ENCODE assay signal across 8 cellular contexts in genomic region chr10:114024876-114025609, GRCh38. TPM values are rescaled to one million over a fixed set of nuclear protein-coding genes. Genes with fewer than 3 reads are reported as not detected.
A peak's percentile ranks its signal among the peaks of the same experiment; 100 is the strongest.
DNase-seq lines count a peak whose midpoint lies in the region; ATAC-seq and TF ChIP-seq lines count a peak whose summit lies in the region.

No MANE protein-coding gene starts in this region.

- peaks cover 5% of the 10 kb centered on the region for H3K36me3 Mint-ChIP-seq in stimulated activated naive CD8-positive, alpha-beta T cell treated with anti-CD3 and anti-CD28 coated beads, Interleukin-15, Interleukin-2, amounts not matched to agents 100 ng/mL and 50 ng/mL, for 24 hours (ENCODE audit: low read depth)
- H3K36me3 Mint-ChIP-seq in Caco-2 (ENCODE audit: insufficient read depth, unreplicated experiment), result peaks cover 5% of the 10 kb centered on the region

- intact Hi-C loops in stomach (cut with DNase I; ENCODE audit: low total_unique reads) (no loop called here), Caco-2 (cut with micrococcal nuclease; ENCODE audit: unreplicated experiment) (no loop called here)

- peak overlapping the region; percentile 69 for H3K27ac Mint-ChIP-seq in stimulated activated naive CD8-positive, alpha-beta T cell treated with anti-CD3 and anti-CD28 coated beads, Interleukin-15, Interleukin-2, amounts not matched to agents 100 ng/mL and 50 ng/mL, for 24 hours
- H3K27ac Mint-ChIP-seq in Caco-2 (ENCODE audit: unreplicated experiment), result no peak overlapping the region

- no peak for TF ChIP-seq POLR2A in stomach (IDR thresholded peaks at IDR 0.05)

- CTCF ChIA-PET in Caco-2 (lab: Charles Lee), result no interaction called here

- H3K27ac ChIP-seq in stomach, result no peak overlapping the region

- 67 to 86% (median 75%) methylated on average over 11 to 12 of the region's 12 CpGs for whole genome bisulfite sequencing in stomach, 5 donors

- TF ChIP-seq CTCF in stomach (IDR thresholded peaks at IDR 0.05) (no peak), Caco-2 (IDR thresholded peaks at IDR 0.05; ENCODE audit: insufficient read depth in 1 of 2, low read depth in 1 of 2, low read length in 1 of 2, severe bottlenecking in 1 of 2, unreplicated experiment in 1 of 2) (no peak)

- H3K4me3 Mint-ChIP-seq in stimulated activated naive CD8-positive, alpha-beta T cell treated with anti-CD3 and anti-CD28 coated beads, Interleukin-15, Interleukin-2, amounts not matched to agents 100 ng/mL and 50 ng/mL, for 24 hours, result peak overlapping the region; percentile 42
- H3K4me3 Mint-ChIP-seq in Caco-2 (ENCODE audit: unreplicated experiment), result no peak overlapping the region

- peak; percentile 5 for DNase-seq in NCI-H82 (lab: John Stamatoyannopoulos, UW)
- no peak for DNase-seq in NCI-H82 treated with DMSO at 0.1 percent for 48 hours (lab: John Stamatoyannopoulos, UW; ENCODE audit: unreplicated experiment)
- DNase-seq in Jurkat, Clone E6-1 (ENCODE audit: low read depth, low spot score), result peak; percentile 73
- peak; percentile 76 for DNase-seq in amniotic epithelial cell (ENCODE audit: low read depth)
- no peak for DNase-seq in stomach
- no peak for DNase-seq in Caco-2

- peaks cover 27% of the 10 kb centered on the region for H3K27me3 Mint-ChIP-seq in stimulated activated naive CD8-positive, alpha-beta T cell treated with anti-CD3 and anti-CD28 coated beads, Interleukin-15, Interleukin-2, amounts not matched to agents 100 ng/mL and 50 ng/mL, for 24 hours
- no peaks in the 10 kb centered on the region for H3K27me3 Mint-ChIP-seq in Caco-2 (ENCODE audit: insufficient read depth, unreplicated experiment)

- H3K4me1 ChIP-seq in stomach (peaks cover 0 to 25% (median 9%) of the 10 kb centered on the region in 4 donors), Caco-2 (peaks cover 16% of the 10 kb centered on the region; the same call in 1 of the 2 replicates)

- H3K4me1 Mint-ChIP-seq in stimulated activated naive CD8-positive, alpha-beta T cell treated with anti-CD3 and anti-CD28 coated beads, Interleukin-15, Interleukin-2, amounts not matched to agents 100 ng/mL and 50 ng/mL, for 24 hours (ENCODE audit: low read depth), result peaks cover 23% of the 10 kb centered on the region
- peaks cover 39% of the 10 kb centered on the region for H3K4me1 Mint-ChIP-seq in Caco-2 (ENCODE audit: low read depth, unreplicated experiment)

- no peaks in the 10 kb centered on the region for H3K27me3 ChIP-seq in stomach
- no peaks in the 10 kb centered on the region; the same call in 1 of the 2 replicates for H3K27me3 ChIP-seq in Caco-2 (replicated peaks; ENCODE audit: control insufficient read depth, insufficient read depth, low read length)

- no peaks in the 10 kb centered on the region for H3K36me3 ChIP-seq in stomach
- H3K36me3 ChIP-seq in Caco-2 (ENCODE audit: control insufficient read depth, insufficient read depth, low read length), result no peaks in the 10 kb centered on the region

- no peaks in the 10 kb centered on the region for H3K9me3 ChIP-seq in stomach
- no peaks in the 10 kb centered on the region for H3K9me3 ChIP-seq in Caco-2

- H3K9me3 Mint-ChIP-seq in stimulated activated naive CD8-positive, alpha-beta T cell treated with anti-CD3 and anti-CD28 coated beads, Interleukin-15, Interleukin-2, amounts not matched to agents 100 ng/mL and 50 ng/mL, for 24 hours, result no peaks in the 10 kb centered on the region
- H3K9me3 Mint-ChIP-seq in Caco-2 (ENCODE audit: unreplicated experiment), result peaks cover 10% of the 10 kb centered on the region

- ATAC-seq in GM21717 (IDR thresholded peaks at IDR 0.05; ENCODE audit: unreplicated experiment), result peak; percentile 64

- TF ChIP-seq EP300 in stomach (IDR thresholded peaks at IDR 0.05), result no peak

- POLR2A ChIA-PET in Caco-2 (lab: Charles Lee), result no interaction called here

- no peak overlapping the region; the same call in 1 of the 2 replicates for H3K4me3 ChIP-seq in Jurkat, Clone E6-1 (ENCODE audit: low read length)
- H3K4me3 ChIP-seq in stomach (no peak overlapping the region), Caco-2 (ENCODE audit: low read depth, low read length) (no peak overlapping the region)

- no TSS peak for BruUV-seq in Caco-2 (replicated peaks; lab: Mats Ljungman, UMichigan)

RNA-seq across cellular contexts. Expression of gene ADRB1, which starts 18.6 kb away (rescaled TPM):
- polyA plus RNA-seq in Jurkat, Clone E6-1 (2012; ENCODE audit: insufficient read depth, insufficient read length), result 0.50 TPM
- total RNA-seq in stomach (1 to 10 TPM in 1 of 5 donors, under 1 TPM in 2, not detected in 2; 0.58 to 1.7 (median 0.87) TPM), Caco-2 (2022) (2.1 and 2.3 TPM in 2 replicates)
- under 1 TPM; 0.43 to 0.76 (median 0.50) TPM for polyA plus RNA-seq in stomach

Comparison
In these comparisons a context has a peak if more than half of its experiments do, and no peak if none do; other contexts are left out.
1. DNase-seq: peak in NCI-H82 (single experiment), Jurkat, Clone E6-1 (single experiment) and amniotic epithelial cell (single experiment); none in NCI-H82 treated with DMSO at 0.1 percent for 48 hours (single experiment), stomach (single experiment) and Caco-2 (0 of 2).